ENCODE assay signal across 11 cellular contexts in genomic region chr1:107776898-107777663, GRCh38.
DNase-seq lines count a peak whose midpoint lies in the region; ATAC-seq and TF ChIP-seq lines count a peak whose summit lies in the region.
"Had no signal": no experiment of that assay in that cellular context is flagged by ENCODE, and none has a peak within 500 bp of the region (broad histone marks: within the 10 kb centered on the region; RNA-seq: fewer than 3 reads in every experiment).

No MANE protein-coding gene starts in this region.

- no peaks in the 10 kb centered on the region for H3K9me3 ChIP-seq in T-helper 17 cell (ENCODE audit: control insufficient read depth, low read length, poor library complexity, severe bottlenecking)

- H3K9me3 Mint-ChIP-seq in osteocyte (ENCODE audit: unreplicated experiment): no peaks in the 10 kb centered on the region
- H3K9me3 Mint-ChIP-seq: activated CD4-positive, alpha-beta T cell treated with anti-CD3 and anti-CD28 coated beads, Interleukin-2, amount 10 ng/mL, durations not matched to agents 24 days and 14 days had no signal

- H3K36me3 Mint-ChIP-seq in T-helper 17 cell (ENCODE audit: low read depth) (peaks cover 10% of the 10 kb centered on the region), osteocyte (ENCODE audit: unreplicated experiment) (no peaks in the 10 kb centered on the region)

- intact Hi-C loops in Right ventricle myocardium superior (cut with DNase I): no loop called here

- TF ChIP-seq CTCF in osteocyte (IDR thresholded peaks at IDR 0.05): no peak

- H3K4me1 Mint-ChIP-seq in T-helper 17 cell: peaks cover 6% of the 10 kb centered on the region
- no peaks in the 10 kb centered on the region for H3K4me1 Mint-ChIP-seq in osteocyte (ENCODE audit: unreplicated experiment)
- H3K4me1 Mint-ChIP-seq: activated CD4-positive, alpha-beta T cell treated with anti-CD3 and anti-CD28 coated beads, Interleukin-2, amount 10 ng/mL, durations not matched to agents 24 days and 14 days had no signal

- H3K27me3 Mint-ChIP-seq in T-helper 17 cell: no peaks in the 10 kb centered on the region
- peaks cover 32% of the 10 kb centered on the region for H3K27me3 Mint-ChIP-seq in osteocyte (ENCODE audit: unreplicated experiment)
- H3K27me3 Mint-ChIP-seq: activated CD4-positive, alpha-beta T cell treated with anti-CD3 and anti-CD28 coated beads, Interleukin-2, amount 10 ng/mL, durations not matched to agents 24 days and 14 days had no signal

- ATAC-seq in GM18505 (IDR thresholded peaks at IDR 0.05; ENCODE audit: unreplicated experiment) (peak; percentile 83), GM21381 (IDR thresholded peaks at IDR 0.05; ENCODE audit: unreplicated experiment) (peak; percentile 86), HG03280 (IDR thresholded peaks at IDR 0.05; ENCODE audit: unreplicated experiment) (peak; percentile 85), T-helper 17 cell (peak; percentile 60), Right ventricle myocardium superior (ENCODE audit: poor library complexity) (no peak)

- no peak for TF ChIP-seq POLR2A in GM18505 (IDR thresholded peaks at IDR 0.05; ENCODE audit: borderline replicate concordance, extremely low read depth, insufficient read depth, insufficient read length)

- H3K27ac Mint-ChIP-seq in T-helper 17 cell (peak overlapping the region; percentile 76), osteocyte (ENCODE audit: unreplicated experiment) (no peak overlapping the region)
- H3K27ac Mint-ChIP-seq: activated CD4-positive, alpha-beta T cell treated with anti-CD3 and anti-CD28 coated beads, Interleukin-2, amount 10 ng/mL, durations not matched to agents 24 days and 14 days had no signal

- DNase-seq in T-helper 17 cell (no peak), osteocyte (ENCODE audit: extremely low spot score, unreplicated experiment) (no peak), putamen (ENCODE audit: low spot score) (no peak), inferior parietal cortex (ENCODE audit: extremely low spot score) (no peak), Right ventricle myocardium superior (no peak)
- DNase-seq: activated CD4-positive, alpha-beta T cell treated with anti-CD3 and anti-CD28 coated beads, Interleukin-2, amount 10 ng/mL, durations not matched to agents 24 days and 14 days; left colon; stimulated activated CD4-positive, alpha-beta T cell treated with anti-CD3 and anti-CD28 coated beads, Interleukin-1b, Interleukin-23, amount 100 ng/mL, for 48 hours had no signal

- H3K4me3 Mint-ChIP-seq in T-helper 17 cell (no peak overlapping the region), osteocyte (ENCODE audit: unreplicated experiment) (no peak overlapping the region)
- H3K4me3 Mint-ChIP-seq: activated CD4-positive, alpha-beta T cell treated with anti-CD3 and anti-CD28 coated beads, Interleukin-2, amount 10 ng/mL, durations not matched to agents 24 days and 14 days had no signal
